In genomic region chr14:64945431-64945830, GRCh38 we compare ENCODE assay signal across 22 cellular contexts. TPM values are rescaled to one million over a fixed set of nuclear protein-coding genes. Genes with fewer than 3 reads are reported as not detected.
A peak's percentile ranks its signal among the peaks of the same experiment; 100 is the strongest.
DNase-seq lines count a peak whose midpoint lies in the region; ATAC-seq, FAIRE-seq and TF ChIP-seq lines count a peak whose summit lies in the region.
"Had no signal": no experiment of that assay in that cellular context is flagged by ENCODE, and none has a peak within 500 bp of the region (broad histone marks: within the 10 kb centered on the region; RNA-seq: fewer than 3 reads in every experiment).

No MANE protein-coding gene starts in this region.

- peak; percentile 1 for DNase-seq in activated naive CD4-positive, alpha-beta T cell treated with anti-CD3 and anti-CD28 coated beads for 36 hours
- DNase-seq in activated naive CD4-positive, alpha-beta T cell treated with anti-CD3 and anti-CD28 coated beads, Interleukin-2, amount 50 U/mL, for 72 hours (ENCODE audit: low spot score in 2 of 2) = no peak
- DNase-seq in H7 (peak; percentile 4), kidney (peak; percentile 4), type B pancreatic cell (ENCODE audit: extremely low spot score, unreplicated experiment) (no peak), DMS79 (lab: John Stamatoyannopoulos, UW) (no peak), PC-9 (no peak)
- DNase-seq: BE2C; CD4-positive, alpha-beta memory T cell; DMS53; GOT3; NCI-H1105 treated with DMSO at 0.1 percent for 48 hours; NCI-H1694; NCI-H2081 treated with DMSO at 0.1 percent for 48 hours; NCI-H510A; NCI-H748 treated with DMSO at 0.1 percent for 48 hours; NK-92 treated with Interleukin-12 subunit alpha and Interleukin-12 subunit beta, amount 100 ng/mL, for 24 hours had no signal

- CTCF ChIA-PET in activated naive CD4-positive, alpha-beta T cell treated with anti-CD3 and anti-CD28 coated beads for 36 hours (lab: Charles Lee) = no interaction called here
- CTCF ChIA-PET in PC-9 (lab: Charles Lee) = no interaction called here

- H3K9me3 ChIP-seq in kidney (ENCODE audit: control insufficient read depth in 1 of 2, low read length in 2 of 2) (no peaks in the 10 kb centered on the region), PC-9 (ENCODE audit: insufficient read depth, low read depth) (no peaks in the 10 kb centered on the region)
- H3K9me3 ChIP-seq: BE2C had no signal

- peaks cover 7% of the 10 kb centered on the region for H3K36me3 ChIP-seq in H7 (replicated peaks; ENCODE audit: control insufficient read depth, insufficient read depth, low read length)
- peaks cover 3 to 4% of the 10 kb centered on the region in 2 donors for H3K36me3 ChIP-seq in kidney (ENCODE audit: control insufficient read depth in 1 of 2, insufficient read depth in 2 of 2, low read length in 2 of 2)
- H3K36me3 ChIP-seq in PC-9 (ENCODE audit: low read depth) = peaks cover 15% of the 10 kb centered on the region

- H3K4me1 ChIP-seq in kidney (ENCODE audit: control insufficient read depth in 1 of 2, insufficient read depth in 1 of 2, low read depth in 1 of 2, low read length in 2 of 2) = peaks cover 2 to 4% of the 10 kb centered on the region in 2 donors
- H3K4me1 ChIP-seq in PC-9 (replicated peaks; ENCODE audit: insufficient read depth) = peaks cover 33% of the 10 kb centered on the region
- H3K4me1 ChIP-seq: BE2C had no signal

- H3K4me3 Mint-ChIP-seq in activated naive CD4-positive, alpha-beta T cell treated with anti-CD3 and anti-CD28 coated beads for 36 hours = no peak overlapping the region
- no peak overlapping the region for H3K4me3 Mint-ChIP-seq in type B pancreatic cell
- H3K4me3 Mint-ChIP-seq: CD4-positive, alpha-beta memory T cell had no signal

- H3K27ac ChIP-seq in kidney (ENCODE audit: low read depth in 2 of 2, low read length in 2 of 2) (no peak overlapping the region), PC-9 (no peak overlapping the region)

- no peaks in the 10 kb centered on the region for H4K20me1 ChIP-seq in PC-9 (ENCODE audit: insufficient read depth)

- peaks cover 22% of the 10 kb centered on the region for H3K79me2 ChIP-seq in PC-9 (ENCODE audit: low read depth)

- BruUV-seq in PC-9 (replicated peaks; lab: Mats Ljungman, UMichigan) = no TSS peak

- H3K9me3 Mint-ChIP-seq in activated naive CD4-positive, alpha-beta T cell treated with anti-CD3 and anti-CD28 coated beads for 36 hours = no peaks in the 10 kb centered on the region
- no peaks in the 10 kb centered on the region for H3K9me3 Mint-ChIP-seq in activated naive CD4-positive, alpha-beta T cell treated with anti-CD3 and anti-CD28 coated beads, Interleukin-2, amount 50 U/mL, for 72 hours
- no peaks in the 10 kb centered on the region for H3K9me3 Mint-ChIP-seq in type B pancreatic cell
- H3K9me3 Mint-ChIP-seq: CD4-positive, alpha-beta memory T cell had no signal

- peaks cover 10% of the 10 kb centered on the region; the same call in 1 of the 2 replicates for H3F3A ChIP-seq in PC-9 (ENCODE audit: insufficient read depth, low read depth)

- no peak overlapping the region for H3K4me2 ChIP-seq in PC-9

- no peaks in the 10 kb centered on the region for H3K27me3 Mint-ChIP-seq in activated naive CD4-positive, alpha-beta T cell treated with anti-CD3 and anti-CD28 coated beads for 36 hours (ENCODE audit: low read depth)
- no peaks in the 10 kb centered on the region for H3K27me3 Mint-ChIP-seq in type B pancreatic cell
- H3K27me3 Mint-ChIP-seq: CD4-positive, alpha-beta memory T cell had no signal

- POLR2A ChIA-PET in PC-9 (lab: Charles Lee; ENCODE audit: unreplicated experiment) = no interaction called here

- no peak for ATAC-seq in activated naive CD4-positive, alpha-beta T cell treated with anti-CD3 and anti-CD28 coated beads, Interleukin-2, amount 50 U/mL, for 72 hours
- ATAC-seq: K562, Right ventricle myocardium inferior had no signal

- H3K36me3 Mint-ChIP-seq in activated naive CD4-positive, alpha-beta T cell treated with anti-CD3 and anti-CD28 coated beads for 36 hours (ENCODE audit: low read depth) = peaks cover 14% of the 10 kb centered on the region
- H3K36me3 Mint-ChIP-seq in activated naive CD4-positive, alpha-beta T cell treated with anti-CD3 and anti-CD28 coated beads, Interleukin-2, amount 50 U/mL, for 72 hours = peaks cover 4 to 9% of the 10 kb centered on the region in 2 donors
- H3K36me3 Mint-ChIP-seq in type B pancreatic cell = peaks cover 23% of the 10 kb centered on the region

- H2AFZ ChIP-seq in PC-9 = no peak overlapping the region

- H3K4me1 Mint-ChIP-seq in activated naive CD4-positive, alpha-beta T cell treated with anti-CD3 and anti-CD28 coated beads for 36 hours (ENCODE audit: low read depth) = peaks cover 35% of the 10 kb centered on the region
- H3K4me1 Mint-ChIP-seq in type B pancreatic cell (ENCODE audit: unreplicated experiment) = peaks cover 16% of the 10 kb centered on the region

- H3K4me3 ChIP-seq in H7 (ENCODE audit: insufficient read depth, low read depth, low read length) (no peak overlapping the region), kidney (ENCODE audit: low read length in 2 of 2) (no peak overlapping the region), PC-9 (no peak overlapping the region)
- H3K4me3 ChIP-seq: K562 had no signal

- H3K27me3 ChIP-seq in H7 (ENCODE audit: control insufficient read depth, insufficient read depth, low read length) = no peaks in the 10 kb centered on the region
- H3K27me3 ChIP-seq in PC-9 (ENCODE audit: insufficient read depth, low read depth) = no peaks in the 10 kb centered on the region
- H3K27me3 ChIP-seq: BE2C had no signal

- H3K27ac Mint-ChIP-seq in activated naive CD4-positive, alpha-beta T cell treated with anti-CD3 and anti-CD28 coated beads for 36 hours = no peak overlapping the region
- H3K27ac Mint-ChIP-seq in activated naive CD4-positive, alpha-beta T cell treated with anti-CD3 and anti-CD28 coated beads, Interleukin-2, amount 50 U/mL, for 72 hours = peak overlapping the region in 1 of 2 donors; percentile 56
- H3K27ac Mint-ChIP-seq in type B pancreatic cell = peak overlapping the region; percentile 1

- intact Hi-C loops in activated naive CD4-positive, alpha-beta T cell treated with anti-CD3 and anti-CD28 coated beads for 36 hours (cut with micrococcal nuclease) = no loop called here
- intact Hi-C loops in kidney (cut with DNase I) = no loop called here
- intact Hi-C loops in PC-9 (cut with micrococcal nuclease; ENCODE audit: unreplicated experiment) = no loop called here

- no peak for FAIRE-seq in kidney (lab: Jason Lieb, UNC)
- FAIRE-seq: GM12892, K562, RCC 7860 had no signal

- TF ChIP-seq CTCF in kidney (IDR thresholded peaks at IDR 0.05; ENCODE audit: borderline replicate concordance, extremely low read depth, insufficient read depth) (no peak), type B pancreatic cell (conservative IDR thresholded peaks at IDR 0.05) (no peak), PC-9 (conservative IDR thresholded peaks at IDR 0.05) (no peak)

- no peak overlapping the region for H3K9ac ChIP-seq in kidney (ENCODE audit: low read length in 2 of 2)

- H3K9me2 ChIP-seq in PC-9 (ENCODE audit: insufficient read depth) = no peaks in the 10 kb centered on the region

RNA-seq across cellular contexts. Expression of gene GPX2, which starts 2.9 kb away (rescaled TPM):
- total RNA-seq in activated naive CD4-positive, alpha-beta T cell treated with anti-CD3 and anti-CD28 coated beads for 36 hours = not detected
- not detected for total RNA-seq in activated naive CD4-positive, alpha-beta T cell treated with anti-CD3 and anti-CD28 coated beads, Interleukin-2, amount 50 U/mL, for 72 hours
- 0.63 and 1.3 TPM in 2 replicates for total RNA-seq in H7 (2014; rRNA removed; shearing (Covaris generic))
- total RNA-seq in kidney (8.4 TPM), type B pancreatic cell (ENCODE audit: low replicate concordance) (39.2 and 69.7 TPM in 2 replicates), PC-9 (2021) (196 and 323 TPM in 2 replicates)
- polyA plus RNA-seq in kidney (ENCODE audit: insufficient read depth, low read depth, low replicate concordance) = 60.0 TPM
- total RNA-seq: A172; CD4-positive, alpha-beta memory T cell; Right ventricle myocardium inferior had no signal
- polyA plus RNA-seq: CD4-positive, alpha-beta memory T cell; K562 had no signal

RNA-seq across cellular contexts. Expression of gene RAB15, which starts 26.7 kb away (rescaled TPM):
- total RNA-seq in activated naive CD4-positive, alpha-beta T cell treated with anti-CD3 and anti-CD28 coated beads for 36 hours = 1 to 10 TPM; 2.4 TPM
- total RNA-seq in activated naive CD4-positive, alpha-beta T cell treated with anti-CD3 and anti-CD28 coated beads, Interleukin-2, amount 50 U/mL, for 72 hours = 1 to 10 TPM; 6.5 to 7.0 TPM
- 43.9 and 48.3 TPM in 2 replicates for total RNA-seq in H7 (2014; rRNA removed; shearing (Covaris generic))
- total RNA-seq in kidney (18.3 TPM), type B pancreatic cell (ENCODE audit: low replicate concordance) (31.4 and 55.6 TPM in 2 replicates), PC-9 (2021) (52.9 and 74.9 TPM in 2 replicates)
- polyA plus RNA-seq in kidney (ENCODE audit: insufficient read depth, low read depth, low replicate concordance) = 21.7 TPM

RNA-seq across cellular contexts. Expression of gene CHURC1, which starts 31.2 kb away (rescaled TPM):
- 10 to 100 TPM; 49.6 to 59.7 TPM for total RNA-seq in activated naive CD4-positive, alpha-beta T cell treated with anti-CD3 and anti-CD28 coated beads for 36 hours
- total RNA-seq in activated naive CD4-positive, alpha-beta T cell treated with anti-CD3 and anti-CD28 coated beads, Interleukin-2, amount 50 U/mL, for 72 hours = 10 to 100 TPM; 28.4 to 67.5 TPM
- 19.5 and 21.9 TPM in 2 replicates for total RNA-seq in H7 (2014; rRNA removed; shearing (Covaris generic))
- 70.4 TPM for total RNA-seq in kidney
- 41.0 TPM for polyA plus RNA-seq in kidney (ENCODE audit: insufficient read depth, low read depth, low replicate concordance)
- total RNA-seq in type B pancreatic cell (ENCODE audit: low replicate concordance) = 40.0 and 45.3 TPM in 2 replicates
- 88.1 and 91.8 TPM in 2 replicates for total RNA-seq in PC-9 (2021)

RNA-seq across cellular contexts. Expression of gene FNTB, which starts 41.3 kb away (rescaled TPM):
- 1 to 10 TPM; 7.9 to 10.0 TPM for total RNA-seq in activated naive CD4-positive, alpha-beta T cell treated with anti-CD3 and anti-CD28 coated beads for 36 hours
- total RNA-seq in activated naive CD4-positive, alpha-beta T cell treated with anti-CD3 and anti-CD28 coated beads, Interleukin-2, amount 50 U/mL, for 72 hours = 10 to 100 TPM; 17.2 to 30.9 TPM
- total RNA-seq in H7 (2014; rRNA removed; shearing (Covaris generic)) = 10.5 and 11.4 TPM in 2 replicates
- total RNA-seq in kidney (15.0 TPM), type B pancreatic cell (ENCODE audit: low replicate concordance) (30.1 and 31.2 TPM in 2 replicates), PC-9 (2021) (23.5 and 35.3 TPM in 2 replicates)
- polyA plus RNA-seq in kidney (ENCODE audit: insufficient read depth, low read depth, low replicate concordance) = 13.6 TPM

Comparison
In these comparisons a context has a peak if more than half of its experiments do, and no peak if none do; other contexts are left out.
1. DNase-seq: peak in activated naive CD4-positive, alpha-beta T cell treated with anti-CD3 and anti-CD28 coated beads for 36 hours (single experiment), H7 (single experiment) and kidney (single experiment); none in activated naive CD4-positive, alpha-beta T cell treated with anti-CD3 and anti-CD28 coated beads, Interleukin-2, amount 50 U/mL, for 72 hours (0 of 2), type B pancreatic cell (single experiment), DMS79 (single experiment) and PC-9 (0 of 2).